ENCODE assay signal across 8 cellular contexts in genomic region chr20:20360464-20360863, GRCh38.
DNase-seq lines count a peak whose midpoint lies in the region; ATAC-seq, FAIRE-seq and TF ChIP-seq lines count a peak whose summit lies in the region.

No MANE protein-coding gene starts in this region.

- DNase-seq in NCI-H524 treated with DMSO at 0.1 percent for 48 hours (lab: John Stamatoyannopoulos, UW) (peak; percentile 46), germinal center (ENCODE audit: low spot score) (peak; percentile 59), pons (ENCODE audit: low spot score) (peak; percentile 79), GM19240 (ENCODE audit: insufficient read length, low spot score) (no peak)
- peak; percentile 43 for DNase-seq in activated T-cell treated with anti-CD3 and anti-CD28 coated beads, Interleukin-2, amount 50 U/mL, for 24 hours

- peak; percentile 4 for TF ChIP-seq CTCF in GM12801 (IDR thresholded peaks at IDR 0.05; ENCODE audit: extremely low read depth, insufficient read length)

- peak; percentile 83 for FAIRE-seq in A204.1 (lab: Jason Lieb, UNC)

- peak overlapping the region; percentile 30 for H3K4me3 Mint-ChIP-seq in activated T-cell treated with anti-CD3 and anti-CD28 coated beads, Interleukin-2, amount 50 U/mL, for 24 hours

- H3K9me3 Mint-ChIP-seq in activated T-cell treated with anti-CD3 and anti-CD28 coated beads, Interleukin-2, amount 50 U/mL, for 24 hours = no peaks in the 10 kb centered on the region

- no peaks in the 10 kb centered on the region for H3K36me3 Mint-ChIP-seq in activated T-cell treated with anti-CD3 and anti-CD28 coated beads, Interleukin-2, amount 50 U/mL, for 24 hours (ENCODE audit: low read depth)

- H3K4me1 Mint-ChIP-seq in activated T-cell treated with anti-CD3 and anti-CD28 coated beads, Interleukin-2, amount 50 U/mL, for 24 hours (ENCODE audit: low read depth) = peaks cover 41% of the 10 kb centered on the region

- peaks cover 64% of the 10 kb centered on the region for H3K27me3 Mint-ChIP-seq in activated T-cell treated with anti-CD3 and anti-CD28 coated beads, Interleukin-2, amount 50 U/mL, for 24 hours

- no peak overlapping the region for H3K27ac Mint-ChIP-seq in activated T-cell treated with anti-CD3 and anti-CD28 coated beads, Interleukin-2, amount 50 U/mL, for 24 hours

- ATAC-seq in HG03196 (IDR thresholded peaks at IDR 0.05; ENCODE audit: unreplicated experiment) = peak; percentile 65
